Comparison of ENCODE assay signal across 8 cellular contexts in the genomic region with DNA sequence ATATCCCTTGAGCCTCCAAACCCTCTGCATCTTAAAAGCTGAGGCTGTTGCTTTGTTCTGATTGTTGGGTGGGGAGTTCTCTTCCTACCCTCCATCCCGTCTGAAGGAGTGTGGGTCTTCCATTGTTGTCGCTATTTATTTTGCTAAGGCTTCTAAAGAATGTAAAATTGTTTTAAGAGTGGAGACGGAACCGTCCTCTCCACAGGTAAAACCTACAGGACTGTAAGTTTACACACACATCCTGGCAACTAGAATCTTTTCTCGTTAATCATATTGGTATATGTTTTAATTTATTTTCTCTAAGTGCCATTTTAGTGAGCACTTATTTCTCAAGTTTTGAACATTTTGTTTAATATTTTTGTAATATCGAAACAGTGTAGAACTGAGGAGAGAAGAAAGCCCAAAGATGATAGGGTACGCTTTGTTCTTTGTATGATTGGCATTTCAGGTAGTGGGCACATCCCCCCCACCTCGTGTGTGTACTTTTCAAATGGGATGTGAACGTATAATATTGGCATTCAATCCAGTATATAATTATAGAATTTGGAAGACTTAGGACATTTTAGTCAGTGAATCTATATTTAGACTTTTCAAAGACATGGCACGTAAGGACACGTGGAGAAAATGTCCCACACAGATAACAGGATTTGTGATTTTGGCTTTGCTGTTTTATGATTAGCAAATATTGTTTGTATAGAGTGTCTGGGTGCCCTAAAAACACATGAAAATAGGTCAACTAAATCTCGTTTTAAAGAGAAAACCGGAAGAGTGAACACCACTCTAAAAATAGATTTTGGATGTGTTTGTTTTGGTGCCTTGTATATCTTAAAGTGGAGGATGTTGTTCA. TPM values are rescaled to one million over a fixed set of nuclear protein-coding genes. Genes with fewer than 3 reads are reported as not detected.
DNase-seq lines count a peak whose midpoint lies in the region; ATAC-seq and TF ChIP-seq lines count a peak whose summit lies in the region.

No MANE protein-coding gene starts in this region.

- 7 to 13% methylated on average over 5 to 11 of the region's 13 CpGs for WGBS in ectodermal cell, 2 experiments

- peak overlapping the region; percentile 96 for H3K27ac Mint-ChIP-seq in activated naive CD4-positive, alpha-beta T cell treated with anti-CD3 and anti-CD28 coated beads, Interleukin-2, amount 10 ng/mL, durations not matched to agents 7 days and 5 days
- peak overlapping the region; percentile 99 to 100 (median 99) for H3K27ac Mint-ChIP-seq in nephron

- H3K27me3 ChIP-seq in ectodermal cell (ENCODE audit: control insufficient read depth, insufficient read depth, low read length, poor library complexity, severe bottlenecking): no peaks in the 10 kb centered on the region

- no peaks in the 10 kb centered on the region for H3K9me3 Mint-ChIP-seq in activated naive CD4-positive, alpha-beta T cell treated with anti-CD3 and anti-CD28 coated beads, Interleukin-2, amount 10 ng/mL, durations not matched to agents 7 days and 5 days
- no peaks in the 10 kb centered on the region for H3K9me3 Mint-ChIP-seq in nephron

- no peaks in the 10 kb centered on the region for H3K36me3 ChIP-seq in ectodermal cell (ENCODE audit: control insufficient read depth, insufficient read depth, low read length)

- no peak for ATAC-seq in GM19397 (IDR thresholded peaks at IDR 0.05; ENCODE audit: unreplicated experiment)

- H3K9me3 ChIP-seq in ectodermal cell (ENCODE audit: control insufficient read depth, low read length): no peaks in the 10 kb centered on the region

- peaks cover 10% of the 10 kb centered on the region for H3K36me3 Mint-ChIP-seq in activated naive CD4-positive, alpha-beta T cell treated with anti-CD3 and anti-CD28 coated beads, Interleukin-2, amount 10 ng/mL, durations not matched to agents 7 days and 5 days
- peaks cover 9% of the 10 kb centered on the region for H3K36me3 Mint-ChIP-seq in nephron (ENCODE audit: low read depth)

- peaks cover 2% of the 10 kb centered on the region for H3K4me1 ChIP-seq in ectodermal cell (ENCODE audit: control insufficient read depth, insufficient read depth, low read length)

- H3K4me1 Mint-ChIP-seq in activated naive CD4-positive, alpha-beta T cell treated with anti-CD3 and anti-CD28 coated beads, Interleukin-2, amount 10 ng/mL, durations not matched to agents 7 days and 5 days: peaks cover 31% of the 10 kb centered on the region
- peaks cover 39% of the 10 kb centered on the region for H3K4me1 Mint-ChIP-seq in nephron

- CTCF ChIA-PET in activated naive CD4-positive, alpha-beta T cell treated with anti-CD3 and anti-CD28 coated beads, Interleukin-2, amount 10 ng/mL, durations not matched to agents 7 days and 5 days (lab: Charles Lee): interaction anchor here (1.5 to 3.9 kb wide), 2 partner anchors 19 to 24 kb away, joined by 3 to 26 read pairs; no protein-coding TSS in a partner anchor

- no peak for DNase-seq in activated naive CD4-positive, alpha-beta T cell treated with anti-CD3 and anti-CD28 coated beads, Interleukin-2, amount 10 ng/mL, durations not matched to agents 7 days and 5 days
- DNase-seq in activated naive CD4-positive, alpha-beta T cell treated with Interleukin-2 at 50 U/mL for 16 hours: no peak
- DNase-seq in NCI-H82 (lab: John Stamatoyannopoulos, UW): peak; percentile 44
- no peak for DNase-seq in NCI-H1092 (lab: John Stamatoyannopoulos, UW)
- no peak for DNase-seq in stimulated activated CD4-positive, alpha-beta T cell treated with anti-CD3 and anti-CD28 coated beads, Interleukin-15, amount 100 ng/mL, for 24 hours

- H3K4me3 Mint-ChIP-seq in activated naive CD4-positive, alpha-beta T cell treated with anti-CD3 and anti-CD28 coated beads, Interleukin-2, amount 10 ng/mL, durations not matched to agents 7 days and 5 days: peak overlapping the region; percentile 100
- H3K4me3 Mint-ChIP-seq in nephron: peak overlapping the region; percentile 98 to 100 (median 98)

- H3K27me3 Mint-ChIP-seq in activated naive CD4-positive, alpha-beta T cell treated with anti-CD3 and anti-CD28 coated beads, Interleukin-2, amount 10 ng/mL, durations not matched to agents 7 days and 5 days: peaks cover 7% of the 10 kb centered on the region
- H3K27me3 Mint-ChIP-seq in nephron (ENCODE audit: low read depth): no peaks in the 10 kb centered on the region

- peak overlapping the region; percentile 98 for H3K27ac ChIP-seq in ectodermal cell (ENCODE audit: insufficient read depth, low read depth, low read length, poor library complexity, severe bottlenecking)

- peak overlapping the region; percentile 68 for H3K4me3 ChIP-seq in ectodermal cell (ENCODE audit: insufficient read depth, low read depth, low read length)

- TF ChIP-seq CTCF in nephron (IDR thresholded peaks at IDR 0.05; ENCODE audit: unreplicated experiment in 3 of 3): no peak

RNA-seq across cellular contexts. Expression of a gene that starts 1.3 kb away (rescaled TPM):
- polyA plus RNA-seq in ectodermal cell (2013, experiment 1 of 4): 52.4 TPM
- polyA plus RNA-seq in ectodermal cell (2013, experiment 2 of 4): 56.2 TPM
- 46.2 TPM for polyA plus RNA-seq in ectodermal cell (2013, experiment 3 of 4)
- 52.7 TPM for polyA plus RNA-seq in ectodermal cell (2013, experiment 4 of 4)
